24 cellular contexts compared by ENCODE assay signal in the genomic region with DNA sequence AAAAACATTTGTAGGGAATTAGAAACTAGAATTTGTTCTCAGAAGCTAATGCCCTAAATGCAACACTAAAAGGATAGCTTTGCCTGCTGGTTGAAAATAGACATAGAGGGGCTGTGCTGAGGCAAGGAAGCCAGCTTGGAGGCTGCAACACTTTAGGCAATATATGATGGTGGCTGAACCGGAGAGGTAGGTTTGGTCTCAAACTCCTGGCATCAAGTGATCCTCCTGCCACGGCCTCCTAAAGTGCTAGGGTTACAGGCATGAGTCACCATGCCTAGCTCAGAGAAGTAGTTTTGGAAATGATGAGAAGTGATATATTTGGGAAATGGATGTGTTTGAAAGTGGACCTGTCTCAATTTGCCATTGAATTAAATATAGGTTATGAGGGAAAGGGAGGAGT. TPM values are rescaled to one million over a fixed set of nuclear protein-coding genes. Genes with fewer than 3 reads are reported as not detected.
DNase-seq lines count a peak whose midpoint lies in the region; ATAC-seq, FAIRE-seq and TF ChIP-seq lines count a peak whose summit lies in the region.
"Had no signal": no experiment of that assay in that cellular context is flagged by ENCODE, and none has a peak within 500 bp of the region (broad histone marks: within the 10 kb centered on the region; RNA-seq: fewer than 3 reads in every experiment).

No MANE protein-coding gene starts in this region.

- in situ Hi-C loops in K562 (cut with MboI) = no loop called here

- H3K4me3 Mint-ChIP-seq in activated naive CD4-positive, alpha-beta T cell treated with anti-CD3 and anti-CD28 coated beads, Interleukin-2, amount 50 U/mL, for 24 hours = no peak overlapping the region
- H3K4me3 Mint-ChIP-seq in activated naive CD4-positive, alpha-beta T cell treated with anti-CD3 and anti-CD28 coated beads, Interleukin-2, amount 10 ng/mL, durations not matched to agents 7 days and 5 days = no peak overlapping the region
- peak overlapping the region in 1 of 3 experiments; percentile 9 for H3K4me3 Mint-ChIP-seq in nephron

- no peak for TF ChIP-seq RAD21 in K562 (CRISPR knock-in tag; conservative IDR thresholded peaks at IDR 0.05 in 1 of 2, IDR thresholded peaks at IDR 0.05 in 1 of 2)

- no peak for TF ChIP-seq CTCF in K562 (IDR thresholded peaks at IDR 0.05 in 2 of 3, conservative IDR thresholded peaks at IDR 0.05 in 1 of 3; ENCODE audit: insufficient read depth in 2 of 3, low read depth in 1 of 3, low read length in 3 of 3)
- no peak for TF ChIP-seq CTCF in nephron (IDR thresholded peaks at IDR 0.05; ENCODE audit: unreplicated experiment in 3 of 3)
- TF ChIP-seq CTCF in pancreas (IDR thresholded peaks at IDR 0.05) = no peak

- no peaks in the 10 kb centered on the region for H3K9me3 ChIP-seq in K562 (replicated peaks; ENCODE audit: control insufficient read depth, insufficient read depth, low read depth, low read length)
- no peaks in the 10 kb centered on the region for H3K9me3 ChIP-seq in pancreas
- H3K9me3 ChIP-seq: HAP-1, SJSA1 had no signal

- DNase-seq in activated naive CD4-positive, alpha-beta T cell treated with anti-CD3 and anti-CD28 coated beads, Interleukin-2, amount 10 ng/mL, durations not matched to agents 7 days and 5 days = no peak
- DNase-seq in K562 (ENCODE audit: extremely low read depth in 1 of 4, low spot score in 3 of 4) (no peak), pancreas (no peak), A172 (ENCODE audit: low spot score) (no peak)
- DNase-seq: 8988T, COR-L47, GM23248, IMR-90, NCI-H1417, NCI-H1694 treated with DMSO at 0.1 percent for 48 hours, NCI-H2081 treated with DMSO at 0.1 percent for 48 hours, NCI-H2171 treated with DMSO at 0.1 percent for 48 hours, NCI-H524 treated with DMSO at 0.1 percent for 48 hours, NCI-H82, OCI-M1 had no signal

- peaks cover 0 to 9% of the 10 kb centered on the region in 2 experiments; a peak in 1 of 5 replicates for H3K27me3 ChIP-seq in K562 (ENCODE audit: control insufficient read depth in 2 of 2, insufficient read depth in 2 of 2, low read length in 2 of 2)
- no peaks in the 10 kb centered on the region for H3K27me3 ChIP-seq in pancreas
- H3K27me3 ChIP-seq: SJSA1 had no signal

- peaks cover 20 to 21% of the 10 kb centered on the region in 2 experiments; a peak in 4 of 5 replicates for H3K4me1 ChIP-seq in K562 (replicated peaks in 1 of 2; ENCODE audit: control insufficient read depth in 2 of 2, insufficient read depth in 2 of 2, low read length in 2 of 2)
- peaks cover 0 to 13% (median 12%) of the 10 kb centered on the region in 3 donors for H3K4me1 ChIP-seq in pancreas

- no peaks in the 10 kb centered on the region for H3K79me2 ChIP-seq in K562 (ENCODE audit: control insufficient read depth, insufficient read depth, low read length)

- H3K27ac ChIP-seq in K562 (ENCODE audit: extremely low read depth, low read depth, low read length) (no peak overlapping the region), pancreas (no peak overlapping the region)
- H3K27ac ChIP-seq: C4-2B, GM23248, SJSA1 had no signal

- intact Hi-C loops in K562 (cut with micrococcal nuclease) (no loop called here), pancreas (cut with DNase I) (no loop called here)

- WGBS in K562 (ENCODE audit: insufficient coverage, low coverage, missing lambda C conversion rate) = 0% methylated on average over 2 of the region's 2 CpGs
- 87 to 88% methylated on average over 2 of the region's 2 CpGs for WGBS in pancreas, 2 donors

- no peaks in the 10 kb centered on the region for H3K36me3 Mint-ChIP-seq in activated naive CD4-positive, alpha-beta T cell treated with anti-CD3 and anti-CD28 coated beads, Interleukin-2, amount 50 U/mL, for 24 hours
- H3K36me3 Mint-ChIP-seq in activated naive CD4-positive, alpha-beta T cell treated with anti-CD3 and anti-CD28 coated beads, Interleukin-2, amount 10 ng/mL, durations not matched to agents 7 days and 5 days = no peaks in the 10 kb centered on the region
- H3K36me3 Mint-ChIP-seq in nephron (ENCODE audit: low read depth) = peaks cover 5% of the 10 kb centered on the region

- BruUV-seq in K562 (replicated peaks; lab: Mats Ljungman, UMichigan) = no TSS peak

- no peak overlapping the region for H3K4me2 ChIP-seq in K562 (ENCODE audit: insufficient read depth, low read length)

- H3K27ac Mint-ChIP-seq in activated naive CD4-positive, alpha-beta T cell treated with anti-CD3 and anti-CD28 coated beads, Interleukin-2, amount 50 U/mL, for 24 hours = peak overlapping the region; percentile 19
- H3K27ac Mint-ChIP-seq in activated naive CD4-positive, alpha-beta T cell treated with anti-CD3 and anti-CD28 coated beads, Interleukin-2, amount 10 ng/mL, durations not matched to agents 7 days and 5 days = no peak overlapping the region
- H3K27ac Mint-ChIP-seq in nephron = peak overlapping the region in 2 of 3 experiments; percentile 7 to 22

- FAIRE-seq in K562 (lab: Jason Lieb, UNC) = no peak
- no peak for FAIRE-seq in pancreas (lab: Jason Lieb, UNC)
- FAIRE-seq: G401.6, GM12892, RCC 7860 had no signal

- no peaks in the 10 kb centered on the region for H3K9me1 ChIP-seq in K562 (ENCODE audit: control insufficient read depth, insufficient read depth, low read length)

- H2AFZ ChIP-seq in K562 (ENCODE audit: low read depth, low read length) = no peak overlapping the region
- H2AFZ ChIP-seq: GM23248 had no signal

- H3K9me3 Mint-ChIP-seq in activated naive CD4-positive, alpha-beta T cell treated with anti-CD3 and anti-CD28 coated beads, Interleukin-2, amount 50 U/mL, for 24 hours = no peaks in the 10 kb centered on the region
- peaks cover 2% of the 10 kb centered on the region for H3K9me3 Mint-ChIP-seq in activated naive CD4-positive, alpha-beta T cell treated with anti-CD3 and anti-CD28 coated beads, Interleukin-2, amount 10 ng/mL, durations not matched to agents 7 days and 5 days
- H3K9me3 Mint-ChIP-seq in nephron = peaks cover 27% of the 10 kb centered on the region

- H3K4me1 Mint-ChIP-seq in activated naive CD4-positive, alpha-beta T cell treated with anti-CD3 and anti-CD28 coated beads, Interleukin-2, amount 50 U/mL, for 24 hours = peaks cover 19% of the 10 kb centered on the region
- H3K4me1 Mint-ChIP-seq in activated naive CD4-positive, alpha-beta T cell treated with anti-CD3 and anti-CD28 coated beads, Interleukin-2, amount 10 ng/mL, durations not matched to agents 7 days and 5 days = peaks cover 21% of the 10 kb centered on the region
- H3K4me1 Mint-ChIP-seq in nephron = peaks cover 25% of the 10 kb centered on the region

- no peak for ATAC-seq in K562
- ATAC-seq in pancreas = no peak
- ATAC-seq in HG02571 (IDR thresholded peaks at IDR 0.05; ENCODE audit: unreplicated experiment) = no peak

- no peak for TF ChIP-seq POLR2A in K562 (conservative IDR thresholded peaks at IDR 0.05)

- POLR2A ChIA-PET in K562 (lab: Yijun Ruan, JAX) = interaction anchor here (0.7 to 5.7 kb wide), 4 partner anchors 10 to 233 kb away, joined by 3 to 55 read pairs (median 3); a partner anchor contains a TSS

- no peaks in the 10 kb centered on the region for H3K36me3 ChIP-seq in K562 (ENCODE audit: control insufficient read depth, insufficient read depth, low read length)
- no peaks in the 10 kb centered on the region for H3K36me3 ChIP-seq in pancreas
- H3K36me3 ChIP-seq: HAP-1 had no signal

- no peaks in the 10 kb centered on the region for H3K27me3 Mint-ChIP-seq in activated naive CD4-positive, alpha-beta T cell treated with anti-CD3 and anti-CD28 coated beads, Interleukin-2, amount 50 U/mL, for 24 hours
- H3K27me3 Mint-ChIP-seq in activated naive CD4-positive, alpha-beta T cell treated with anti-CD3 and anti-CD28 coated beads, Interleukin-2, amount 10 ng/mL, durations not matched to agents 7 days and 5 days = peaks cover 25% of the 10 kb centered on the region
- peaks cover 4% of the 10 kb centered on the region for H3K27me3 Mint-ChIP-seq in nephron (ENCODE audit: low read depth)

- H4K20me1 ChIP-seq in K562 (replicated peaks; ENCODE audit: control insufficient read depth, insufficient read depth, low read length) = no peaks in the 10 kb centered on the region; the same call in 1 of the 2 replicates

- no peak for TF ChIP-seq EP300 in K562 (IDR thresholded peaks at IDR 0.05; ENCODE audit: low read length)

- H3K4me3 ChIP-seq in K562 (no peak overlapping the region), pancreas (no peak overlapping the region)
- H3K4me3 ChIP-seq: GM23248, HAP-1, SJSA1 had no signal

- no peak overlapping the region for H3K9ac ChIP-seq in K562 (ENCODE audit: insufficient read depth in 1 of 2, low read depth in 2 of 2, low read length in 2 of 2)
- H3K9ac ChIP-seq: GM23248 had no signal

- CTCF ChIA-PET in activated naive CD4-positive, alpha-beta T cell treated with anti-CD3 and anti-CD28 coated beads, Interleukin-2, amount 10 ng/mL, durations not matched to agents 7 days and 5 days (lab: Charles Lee) = interaction anchor here (0.7 to 1.2 kb wide), 4 partner anchors 44 to 172 kb away, joined by 3 to 4 read pairs (median 3); no protein-coding TSS in a partner anchor
- CTCF ChIA-PET in K562 (lab: Yijun Ruan, JAX; ENCODE audit: low intra/inter-chr PET ratio) = no interaction called here

TF ChIP-seq in K562, 482 proteins besides CTCF, POLR2A, EP300 and RAD21 (continues in another document):
- no peak for TF ChIP-seq POLR2AphosphoS5 (IDR thresholded peaks at IDR 0.05; ENCODE audit: control insufficient read depth, insufficient read depth, low read depth, low read length)

RNA-seq across cellular contexts. Expression of a gene that starts 10.1 kb away (rescaled TPM):
- 11.5 and 24.3 TPM in 2 replicates for total RNA-seq in K562 (2011; cell fraction: chromatin; rRNA removed; ENCODE audit: low replicate concordance)
- 32.5 and 33.0 TPM in 2 replicates for total RNA-seq in K562 (2011; cell fraction: nucleolus; rRNA removed)
- total RNA-seq in K562 (2011; cell fraction: nucleoplasm; rRNA removed) = 17.9 and 22.4 TPM in 2 replicates
- total RNA-seq in K562 (2014; rRNA removed) (12.8 and 18.9 TPM in 2 replicates), K562 (2014; rRNA removed; fragmentation: Illumina TruSeq; extraction: Trizol) (5.0 and 7.3 TPM in 2 replicates), K562 (2015; rRNA removed; fragmentation: Illumina TruSeq; extraction: Trizol) (4.4 and 4.8 TPM in 2 replicates), K562 (2021) (14.2 and 17.1 TPM in 2 replicates), pancreas (100 to 1,000 TPM in 1 of 6 donors, 10 to 100 TPM in 5; 18.6 to 198 (median 55.5) TPM)
- polyA plus RNA-seq in K562 (2011; rRNA removed) (12.6 and 13.3 TPM in 2 replicates), K562 (2014; fragmentation: Illumina TruSeq; extraction: Trizol) (8.0 and 8.5 TPM in 2 replicates), K562 (2014; fragmentation: Nextera tagmentation; extraction: Ambion mirVana) (1 to 10 TPM; 2.1 to 3.0 TPM), K562 (2014; rRNA removed) (10.1 and 14.1 TPM in 2 replicates), pancreas (10 to 100 TPM; 46.3 to 75.1 TPM)
- polyA plus RNA-seq in K562 (2011; cell fraction: cytosol; rRNA removed) = 16.2 and 25.8 TPM in 2 replicates
- 26.5 and 30.4 TPM in 2 replicates for polyA plus RNA-seq in K562 (2011; cell fraction: nucleus; rRNA removed)
- polyA plus RNA-seq in K562 (2012) = 8.3 and 11.4 TPM in 2 replicates
- polyA minus RNA-seq in K562 (2011; rRNA and poly(A)+ RNA removed) = 13.6 and 20.8 TPM in 2 replicates
- polyA minus RNA-seq in K562 (2011; cell fraction: cytosol; rRNA and poly(A)+ RNA removed) = 13.5 and 14.0 TPM in 2 replicates
- polyA minus RNA-seq in K562 (2011; cell fraction: nucleus; rRNA and poly(A)+ RNA removed) = 23.3 and 31.2 TPM in 2 replicates
- total RNA-seq in A172 (2014; rRNA removed; shearing (Covaris generic)) = 42.5 and 58.2 TPM in 2 replicates
